ENCODE assay signal across 8 cellular contexts in genomic region chr10:33333260-33334169, GRCh38. TPM values are rescaled to one million over a fixed set of nuclear protein-coding genes. Genes with fewer than 3 reads are reported as not detected.
DNase-seq lines count a peak whose midpoint lies in the region; ATAC-seq and TF ChIP-seq lines count a peak whose summit lies in the region.

No MANE protein-coding gene starts in this region.

- H3K27ac ChIP-seq in HCT116 (ENCODE audit: low read depth, low read length) (no peak overlapping the region), neural cell (ENCODE audit: low read length) (peak overlapping the region; percentile 73)

- H3K27ac Mint-ChIP-seq in T-helper 17 cell = peak overlapping the region; percentile 60
- peak overlapping the region; percentile 17 to 59 for H3K27ac Mint-ChIP-seq in effector memory CD8-positive, alpha-beta T cell

- peaks cover 49% of the 10 kb centered on the region for H3K27me3 Mint-ChIP-seq in T-helper 17 cell
- H3K27me3 Mint-ChIP-seq in effector memory CD8-positive, alpha-beta T cell = peaks cover 61 to 87% of the 10 kb centered on the region in 2 donors

- H3K36me3 Mint-ChIP-seq in T-helper 17 cell (ENCODE audit: low read depth) = no peaks in the 10 kb centered on the region
- no peaks in the 10 kb centered on the region for H3K36me3 Mint-ChIP-seq in effector memory CD8-positive, alpha-beta T cell (ENCODE audit: insufficient read depth)

- no peaks in the 10 kb centered on the region for H3K9me2 ChIP-seq in HCT116 (ENCODE audit: insufficient read depth)
- H3K9me2 ChIP-seq in neural cell (ENCODE audit: insufficient read depth, low read length) = no peaks in the 10 kb centered on the region

- CTCF ChIA-PET in BJ (lab: Yijun Ruan, JAX) = interaction anchor here (0.9 to 3.2 kb wide), 7 partner anchors 84 to 1304 kb away, joined by 3 to 18 read pairs (median 3); no protein-coding TSS in a partner anchor
- CTCF ChIA-PET in HCT116 (lab: Charles Lee) = interaction anchor here (0.6 to 1.0 kb wide), 2 partner anchors 1305 to 1491 kb away, joined by 3 read pairs; no protein-coding TSS in a partner anchor

- peak overlapping the region; percentile 91 for H3K4me3 Mint-ChIP-seq in T-helper 17 cell
- H3K4me3 Mint-ChIP-seq in effector memory CD8-positive, alpha-beta T cell = peak overlapping the region; percentile 81

- H3K9me3 ChIP-seq in HCT116 (ENCODE audit: control insufficient read depth in 1 of 2, insufficient read depth in 1 of 2, low read depth in 1 of 2, low read length in 2 of 2) (no peaks in the 10 kb centered on the region), T-helper 17 cell (ENCODE audit: control insufficient read depth, low read length, poor library complexity, severe bottlenecking) (no peaks in the 10 kb centered on the region), neural cell (ENCODE audit: low read length) (no peaks in the 10 kb centered on the region)

- H3F3A ChIP-seq in neural cell (ENCODE audit: insufficient read depth, low read length, poor library complexity, severe bottlenecking) = peaks cover 3% of the 10 kb centered on the region

- BruUV-seq in HCT116 (replicated peaks; lab: Mats Ljungman, UMichigan) = TSS peak; percentile 55

- no peak for TF ChIP-seq EP300 in neural cell (conservative IDR thresholded peaks at IDR 0.05; ENCODE audit: poor library complexity, severe bottlenecking)

- DNase-seq in BJ (ENCODE audit: low read depth) (no peak), HCT116 (ENCODE audit: low read depth, low spot score) (no peak), T-helper 17 cell (peak in 1 of 3 donors; percentile 21), NCI-H226 (no peak), NCI-H446 treated with DMSO at 0.1 percent for 48 hours (lab: John Stamatoyannopoulos, UW) (no peak)
- peak in 1 of 3 experiments; percentile 7 for DNase-seq in effector memory CD8-positive, alpha-beta T cell

- no peak for TF ChIP-seq CTCF in BJ (IDR thresholded peaks at IDR 0.05; ENCODE audit: insufficient read depth, low read depth, low read length)
- TF ChIP-seq CTCF in HCT116 (IDR thresholded peaks at IDR 0.05 in 2 of 3, conservative IDR thresholded peaks at IDR 0.05 in 1 of 3; ENCODE audit: borderline replicate concordance in 1 of 3, insufficient read depth in 1 of 3, low read depth in 2 of 3, low read length in 2 of 3) = no peak
- no peak for TF ChIP-seq CTCF in neural cell (IDR thresholded peaks at IDR 0.05; ENCODE audit: poor library complexity, severe bottlenecking)

- TF ChIP-seq RAD21 in HCT116 (IDR thresholded peaks at IDR 0.05; ENCODE audit: low read depth) (no peak), neural cell (conservative IDR thresholded peaks at IDR 0.05) (no peak)

- peak overlapping the region; percentile 38 for H3K9ac ChIP-seq in HCT116 (ENCODE audit: low read length)
- peak overlapping the region; percentile 81 for H3K9ac ChIP-seq in neural cell (ENCODE audit: low read length)

- H3K4me2 ChIP-seq in HCT116 (ENCODE audit: low read length) (peak overlapping the region; percentile 95), neural cell (ENCODE audit: low read length) (peak overlapping the region; percentile 66)

- no peaks in the 10 kb centered on the region for H3K27me3 ChIP-seq in BJ (ENCODE audit: control insufficient read depth, insufficient read depth, low read length)
- peaks cover 13% of the 10 kb centered on the region; the same call in 1 of the 2 replicates for H3K27me3 ChIP-seq in HCT116 (ENCODE audit: insufficient read depth, low read length)
- peaks cover 17% of the 10 kb centered on the region for H3K27me3 ChIP-seq in neural cell (ENCODE audit: insufficient read depth, low read depth, low read length)

- no peak for TF ChIP-seq POLR2A in HCT116 (IDR thresholded peaks at IDR 0.05; ENCODE audit: borderline replicate concordance, extremely low read depth, insufficient read depth, insufficient read length)

- ATAC-seq in HCT116 (no peak), T-helper 17 cell (peak; percentile 65), GM19467 (IDR thresholded peaks at IDR 0.05; ENCODE audit: unreplicated experiment) (no peak)
- peak; percentile 69 for ATAC-seq in effector memory CD8-positive, alpha-beta T cell (replicated peaks)

- H3K4me1 ChIP-seq in HCT116 (ENCODE audit: control insufficient read depth in 1 of 2, insufficient read depth in 2 of 2, low read length in 2 of 2) = peaks cover 2 to 33% of the 10 kb centered on the region in 2 experiments; a peak in 3 of 4 replicates

- intact Hi-C loops in HCT116 (cut with micrococcal nuclease) = loop anchor here (10.0 kb wide), 2 partner anchors 751 to 891 kb away; no protein-coding TSS in a partner anchor

- H2AFZ ChIP-seq in HCT116 (ENCODE audit: low read depth, low read length, poor library complexity, severe bottlenecking) (peak overlapping the region; percentile 87), neural cell (ENCODE audit: low read depth, low read length) (peak overlapping the region; percentile 42)

- POLR2A ChIA-PET in BJ (lab: Charles Lee) (interaction anchor here (0.6 to 0.7 kb wide), 2 partner anchors 548 to 990 kb away, joined by 4 to 5 read pairs; no protein-coding TSS in a partner anchor), HCT116 (lab: Charles Lee) (no interaction called here)

- H3K9me3 Mint-ChIP-seq in effector memory CD8-positive, alpha-beta T cell = no peaks in the 10 kb centered on the region

- peak overlapping the region; percentile 95 for H3K4me3 ChIP-seq in BJ (ENCODE audit: low read depth, low read length)
- peak overlapping the region; percentile 59 to 67 for H3K4me3 ChIP-seq in HCT116 (replicated peaks in 1 of 2; ENCODE audit: low read depth in 1 of 2, low read length in 2 of 2)
- H3K4me3 ChIP-seq in neural cell (ENCODE audit: low read length) = peak overlapping the region; percentile 85

- RAD21 ChIA-PET in HCT116 (lab: Charles Lee; ENCODE audit: low non-redundant PET in 1 of 2, low total read pairs in 2 of 2, uncharacterized antibody in 2 of 2, unreplicated experiment in 2 of 2) = interaction anchor here in 1 of 2 experiments (0.6 kb wide), 1 partner anchor 396 kb away, joined by 4 read pairs; no protein-coding TSS in a partner anchor

- H3K79me2 ChIP-seq in HCT116 (ENCODE audit: insufficient read depth, low read length) = no peaks in the 10 kb centered on the region
- H3K79me2 ChIP-seq in neural cell (replicated peaks; ENCODE audit: insufficient read depth, low read length) = peaks cover 58% of the 10 kb centered on the region

- peaks cover 22% of the 10 kb centered on the region for H3K4me1 Mint-ChIP-seq in T-helper 17 cell
- H3K4me1 Mint-ChIP-seq in effector memory CD8-positive, alpha-beta T cell (ENCODE audit: low read depth in 2 of 2) = peaks cover 5 to 12% of the 10 kb centered on the region in 2 donors

- H4K20me1 ChIP-seq in HCT116 (ENCODE audit: insufficient read depth) (no peaks in the 10 kb centered on the region), neural cell (ENCODE audit: insufficient read depth) (no peaks in the 10 kb centered on the region)

- no peaks in the 10 kb centered on the region for H3K36me3 ChIP-seq in BJ (ENCODE audit: control insufficient read depth, insufficient read depth, low read length)
- no peaks in the 10 kb centered on the region for H3K36me3 ChIP-seq in HCT116 (ENCODE audit: control insufficient read depth in 1 of 2, insufficient read depth in 2 of 2, low read length in 2 of 2)
- H3K36me3 ChIP-seq in neural cell (ENCODE audit: insufficient read depth, low read length) = no peaks in the 10 kb centered on the region

TF ChIP-seq in HCT116, 20 proteins besides CTCF, POLR2A, EP300 and RAD21 (continues in another document):
- TF ChIP-seq CEBPB (IDR thresholded peaks at IDR 0.05; ENCODE audit: low read depth) (no peak), EZH2phosphoT487 (IDR thresholded peaks at IDR 0.05; ENCODE audit: borderline replicate concordance) (no peak), CBX3 (IDR thresholded peaks at IDR 0.05; ENCODE audit: low read depth) (no peak), SIN3A (IDR thresholded peaks at IDR 0.05; ENCODE audit: low read depth) (no peak), JUND (IDR thresholded peaks at IDR 0.05) (no peak), YY1 (IDR thresholded peaks at IDR 0.05; ENCODE audit: extremely low read depth, insufficient replicate concordance, low read depth, low read length) (no peak), ZFX (IDR thresholded peaks at IDR 0.05) (no peak), ATF3 (IDR thresholded peaks at IDR 0.05) (no peak), POLR2AphosphoS5 (IDR thresholded peaks at IDR 0.05; ENCODE audit: low read depth, low read length) (no peak), FOSL1 (IDR thresholded peaks at IDR 0.05; ENCODE audit: low read depth) (no peak), EGR1 (IDR thresholded peaks at IDR 0.05; ENCODE audit: low read depth) (no peak), SRF (IDR thresholded peaks at IDR 0.05; ENCODE audit: low read depth) (no peak), ZNF274 (IDR thresholded peaks at IDR 0.05; ENCODE audit: low read depth, low read length) (no peak)

TF ChIP-seq in neural cell, 6 proteins besides CTCF, POLR2A, EP300 and RAD21:
- no peak for TF ChIP-seq TAF1 (IDR thresholded peaks at IDR 0.05; ENCODE audit: low read depth)

RNA-seq across cellular contexts. Expression of gene NRP1, which starts 1.0 kb away (rescaled TPM):
- polyA plus RNA-seq in BJ (2011; rRNA removed) = 141 and 165 TPM in 2 replicates
- polyA minus RNA-seq in BJ (2011; rRNA and poly(A)+ RNA removed) = 150 and 187 TPM in 2 replicates
- 3.8 TPM for total RNA-seq in HCT116 (2021; ENCODE audit: unreplicated experiment)
- polyA plus RNA-seq in HCT116 (2012) = 8.8 and 14.0 TPM in 2 replicates
- total RNA-seq in T-helper 17 cell = under 1 TPM; 0.15 to 0.47 TPM
- 23.2 and 24.5 TPM in 2 replicates for polyA plus RNA-seq in neural cell
- 73.0 and 77.2 TPM in 2 replicates for polyA minus RNA-seq in neural cell

Comparison
In these comparisons a context has a peak if more than half of its experiments do, and no peak if none do; other contexts are left out.
1. ATAC-seq: peak in T-helper 17 cell (single experiment) and effector memory CD8-positive, alpha-beta T cell (single experiment); none in HCT116 (single experiment) and GM19467 (single experiment).
2. Peak in every context shown above with its lines, with median percentiles within 50 percentile points of each other: H3K4me3 ChIP-seq.